1 cellular context compared by ENCODE assay signal in the genomic region with DNA sequence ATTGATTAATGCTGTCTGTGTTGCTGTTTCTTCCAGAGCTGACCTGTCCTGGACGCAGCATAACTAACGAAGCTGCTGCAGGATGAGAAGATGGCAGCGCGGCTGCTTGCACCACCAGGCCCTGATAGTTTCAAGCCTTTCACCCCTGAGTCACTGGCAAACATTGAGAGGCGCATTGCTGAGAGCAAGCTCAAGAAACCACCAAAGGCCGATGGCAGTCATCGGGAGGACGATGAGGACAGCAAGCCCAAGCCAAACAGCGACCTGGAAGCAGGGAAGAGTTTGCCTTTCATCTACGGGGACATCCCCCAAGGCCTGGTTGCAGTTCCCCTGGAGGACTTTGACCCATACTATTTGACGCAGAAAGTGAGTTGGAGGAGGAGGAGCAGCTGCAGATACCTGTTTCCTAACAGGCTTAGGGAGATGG.
TF ChIP-seq lines count a peak whose summit lies in the region.

No MANE protein-coding gene starts in this region.

TF ChIP-seq in HepG2, 621 proteins besides CTCF, POLR2A, EP300 and RAD21 (continued from another document and continues in another):
- TF ChIP-seq, protein P1, sequence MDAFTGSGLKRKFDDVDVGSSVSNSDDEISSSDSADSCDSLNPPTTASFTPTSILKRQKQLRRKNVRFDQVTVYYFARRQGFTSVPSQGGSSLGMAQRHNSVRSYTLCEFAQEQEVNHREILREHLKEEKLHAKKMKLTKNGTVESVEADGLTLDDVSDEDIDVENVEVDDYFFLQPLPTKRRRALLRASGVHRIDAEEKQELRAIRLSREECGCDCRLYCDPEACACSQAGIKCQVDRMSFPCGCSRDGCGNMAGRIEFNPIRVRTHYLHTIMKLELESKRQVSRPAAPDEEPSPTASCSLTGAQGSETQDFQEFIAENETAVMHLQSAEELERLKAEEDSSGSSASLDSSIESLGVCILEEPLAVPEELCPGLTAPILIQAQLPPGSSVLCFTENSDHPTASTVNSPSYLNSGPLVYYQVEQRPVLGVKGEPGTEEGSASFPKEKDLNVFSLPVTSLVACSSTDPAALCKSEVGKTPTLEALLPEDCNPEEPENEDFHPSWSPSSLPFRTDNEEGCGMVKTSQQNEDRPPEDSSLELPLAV (CRISPR knock-in tag; conservative IDR thresholded peaks at IDR 0.05; ENCODE audit: low read depth) = no peak
- TF ChIP-seq HES4 (CRISPR knock-in tag; IDR thresholded peaks at IDR 0.05; ENCODE audit: borderline replicate concordance) = no peak
- TF ChIP-seq RXRA (CRISPR knock-in tag; IDR thresholded peaks at IDR 0.05) = peak; percentile 36; the same call in 1 of the 2 replicates
- peak; percentile 13; the same call in 1 of the 2 replicates for TF ChIP-seq PITX1 (CRISPR knock-in tag; IDR thresholded peaks at IDR 0.05)
- no peak for TF ChIP-seq FOXP1 (IDR thresholded peaks at IDR 0.05)
- TF ChIP-seq FOXP1 (CRISPR knock-in tag; IDR thresholded peaks at IDR 0.05) = peak; percentile 8; the same call in 1 of the 2 replicates
- peak; percentile 93 for TF ChIP-seq HNF4A (CRISPR knock-in tag; IDR thresholded peaks at IDR 0.05)
- TF ChIP-seq SP5 (CRISPR knock-in tag; IDR thresholded peaks at IDR 0.05; ENCODE audit: borderline replicate concordance, low read depth) = peak; percentile 61; the same call in 1 of the 2 replicates
- TF ChIP-seq GATAD2A (CRISPR knock-in tag; IDR thresholded peaks at IDR 0.05) = peak; percentile 63
- TF ChIP-seq HIVEP1 (CRISPR knock-in tag; IDR thresholded peaks at IDR 0.05) = peak; percentile 84
- peak; percentile 38; the same call in 1 of the 2 replicates for TF ChIP-seq HDAC1 (CRISPR knock-in tag; IDR thresholded peaks at IDR 0.05)
- TF ChIP-seq, protein P2, sequence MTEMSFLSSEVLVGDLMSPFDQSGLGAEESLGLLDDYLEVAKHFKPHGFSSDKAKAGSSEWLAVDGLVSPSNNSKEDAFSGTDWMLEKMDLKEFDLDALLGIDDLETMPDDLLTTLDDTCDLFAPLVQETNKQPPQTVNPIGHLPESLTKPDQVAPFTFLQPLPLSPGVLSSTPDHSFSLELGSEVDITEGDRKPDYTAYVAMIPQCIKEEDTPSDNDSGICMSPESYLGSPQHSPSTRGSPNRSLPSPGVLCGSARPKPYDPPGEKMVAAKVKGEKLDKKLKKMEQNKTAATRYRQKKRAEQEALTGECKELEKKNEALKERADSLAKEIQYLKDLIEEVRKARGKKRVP (CRISPR knock-in tag; IDR thresholded peaks at IDR 0.05) = peak in 1 of 2 experiments; percentile 43; a peak in 1 of 4 replicates
- TF ChIP-seq, protein P3, sequence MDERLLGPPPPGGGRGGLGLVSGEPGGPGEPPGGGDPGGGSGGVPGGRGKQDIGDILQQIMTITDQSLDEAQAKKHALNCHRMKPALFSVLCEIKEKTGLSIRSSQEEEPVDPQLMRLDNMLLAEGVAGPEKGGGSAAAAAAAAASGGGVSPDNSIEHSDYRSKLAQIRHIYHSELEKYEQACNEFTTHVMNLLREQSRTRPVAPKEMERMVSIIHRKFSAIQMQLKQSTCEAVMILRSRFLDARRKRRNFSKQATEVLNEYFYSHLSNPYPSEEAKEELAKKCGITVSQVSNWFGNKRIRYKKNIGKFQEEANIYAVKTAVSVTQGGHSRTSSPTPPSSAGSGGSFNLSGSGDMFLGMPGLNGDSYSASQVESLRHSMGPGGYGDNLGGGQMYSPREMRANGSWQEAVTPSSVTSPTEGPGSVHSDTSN (CRISPR knock-in tag; IDR thresholded peaks at IDR 0.05) = no peak
- TF ChIP-seq, protein P4, sequence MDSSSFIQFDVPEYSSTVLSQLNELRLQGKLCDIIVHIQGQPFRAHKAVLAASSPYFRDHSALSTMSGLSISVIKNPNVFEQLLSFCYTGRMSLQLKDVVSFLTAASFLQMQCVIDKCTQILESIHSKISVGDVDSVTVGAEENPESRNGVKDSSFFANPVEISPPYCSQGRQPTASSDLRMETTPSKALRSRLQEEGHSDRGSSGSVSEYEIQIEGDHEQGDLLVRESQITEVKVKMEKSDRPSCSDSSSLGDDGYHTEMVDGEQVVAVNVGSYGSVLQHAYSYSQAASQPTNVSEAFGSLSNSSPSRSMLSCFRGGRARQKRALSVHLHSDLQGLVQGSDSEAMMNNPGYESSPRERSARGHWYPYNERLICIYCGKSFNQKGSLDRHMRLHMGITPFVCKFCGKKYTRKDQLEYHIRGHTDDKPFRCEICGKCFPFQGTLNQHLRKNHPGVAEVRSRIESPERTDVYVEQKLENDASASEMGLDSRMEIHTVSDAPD (CRISPR knock-in tag; IDR thresholded peaks at IDR 0.05) = no peak
- TF ChIP-seq, protein P5, sequence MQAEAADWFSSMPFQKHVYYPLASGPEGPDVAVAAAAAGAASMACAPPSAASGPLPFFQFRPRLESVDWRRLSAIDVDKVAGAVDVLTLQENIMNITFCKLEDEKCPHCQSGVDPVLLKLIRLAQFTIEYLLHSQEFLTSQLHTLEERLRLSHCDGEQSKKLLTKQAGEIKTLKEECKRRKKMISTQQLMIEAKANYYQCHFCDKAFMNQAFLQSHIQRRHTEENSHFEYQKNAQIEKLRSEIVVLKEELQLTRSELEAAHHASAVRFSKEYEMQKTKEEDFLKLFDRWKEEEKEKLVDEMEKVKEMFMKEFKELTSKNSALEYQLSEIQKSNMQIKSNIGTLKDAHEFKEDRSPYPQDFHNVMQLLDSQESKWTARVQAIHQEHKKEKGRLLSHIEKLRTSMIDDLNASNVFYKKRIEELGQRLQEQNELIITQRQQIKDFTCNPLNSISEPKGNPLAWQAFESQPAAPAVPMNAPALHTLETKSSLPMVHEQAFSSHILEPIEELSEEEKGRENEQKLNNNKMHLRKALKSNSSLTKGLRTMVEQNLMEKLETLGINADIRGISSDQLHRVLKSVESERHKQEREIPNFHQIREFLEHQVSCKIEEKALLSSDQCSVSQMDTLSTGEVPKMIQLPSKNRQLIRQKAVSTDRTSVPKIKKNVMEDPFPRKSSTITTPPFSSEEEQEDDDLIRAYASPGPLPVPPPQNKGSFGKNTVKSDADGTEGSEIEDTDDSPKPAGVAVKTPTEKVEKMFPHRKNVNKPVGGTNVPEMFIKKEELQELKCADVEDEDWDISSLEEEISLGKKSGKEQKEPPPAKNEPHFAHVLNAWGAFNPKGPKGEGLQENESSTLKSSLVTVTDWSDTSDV (CRISPR knock-in tag; IDR thresholded peaks at IDR 0.05) = no peak
- TF ChIP-seq ZNF263 (CRISPR knock-in tag; IDR thresholded peaks at IDR 0.05) = peak; percentile 93
- TF ChIP-seq NONO (IDR thresholded peaks at IDR 0.05) = no peak
- TF ChIP-seq NONO (CRISPR knock-in tag; conservative IDR thresholded peaks at IDR 0.05) = 0 out of 2 replicates have a peak, but pooled peaks have one; percentile 25
- TF ChIP-seq, protein P6, sequence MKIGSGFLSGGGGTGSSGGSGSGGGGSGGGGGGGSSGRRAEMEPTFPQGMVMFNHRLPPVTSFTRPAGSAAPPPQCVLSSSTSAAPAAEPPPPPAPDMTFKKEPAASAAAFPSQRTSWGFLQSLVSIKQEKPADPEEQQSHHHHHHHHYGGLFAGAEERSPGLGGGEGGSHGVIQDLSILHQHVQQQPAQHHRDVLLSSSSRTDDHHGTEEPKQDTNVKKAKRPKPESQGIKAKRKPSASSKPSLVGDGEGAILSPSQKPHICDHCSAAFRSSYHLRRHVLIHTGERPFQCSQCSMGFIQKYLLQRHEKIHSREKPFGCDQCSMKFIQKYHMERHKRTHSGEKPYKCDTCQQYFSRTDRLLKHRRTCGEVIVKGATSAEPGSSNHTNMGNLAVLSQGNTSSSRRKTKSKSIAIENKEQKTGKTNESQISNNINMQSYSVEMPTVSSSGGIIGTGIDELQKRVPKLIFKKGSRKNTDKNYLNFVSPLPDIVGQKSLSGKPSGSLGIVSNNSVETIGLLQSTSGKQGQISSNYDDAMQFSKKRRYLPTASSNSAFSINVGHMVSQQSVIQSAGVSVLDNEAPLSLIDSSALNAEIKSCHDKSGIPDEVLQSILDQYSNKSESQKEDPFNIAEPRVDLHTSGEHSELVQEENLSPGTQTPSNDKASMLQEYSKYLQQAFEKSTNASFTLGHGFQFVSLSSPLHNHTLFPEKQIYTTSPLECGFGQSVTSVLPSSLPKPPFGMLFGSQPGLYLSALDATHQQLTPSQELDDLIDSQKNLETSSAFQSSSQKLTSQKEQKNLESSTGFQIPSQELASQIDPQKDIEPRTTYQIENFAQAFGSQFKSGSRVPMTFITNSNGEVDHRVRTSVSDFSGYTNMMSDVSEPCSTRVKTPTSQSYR (CRISPR knock-in tag; IDR thresholded peaks at IDR 0.05; ENCODE audit: borderline replicate concordance) = peak; percentile 78; the same call in 1 of the 2 replicates
- no peak for TF ChIP-seq ZNF296 (CRISPR knock-in tag; conservative IDR thresholded peaks at IDR 0.05)
- 0 out of 2 replicates have a peak, but pooled peaks have one; percentile 17 for TF ChIP-seq POGZ (CRISPR knock-in tag; IDR thresholded peaks at IDR 0.05)
- peak; percentile 56 for TF ChIP-seq YY1 (IDR thresholded peaks at IDR 0.05; ENCODE audit: insufficient read depth, insufficient replicate concordance, low read depth, low read length)
- TF ChIP-seq, protein P7, sequence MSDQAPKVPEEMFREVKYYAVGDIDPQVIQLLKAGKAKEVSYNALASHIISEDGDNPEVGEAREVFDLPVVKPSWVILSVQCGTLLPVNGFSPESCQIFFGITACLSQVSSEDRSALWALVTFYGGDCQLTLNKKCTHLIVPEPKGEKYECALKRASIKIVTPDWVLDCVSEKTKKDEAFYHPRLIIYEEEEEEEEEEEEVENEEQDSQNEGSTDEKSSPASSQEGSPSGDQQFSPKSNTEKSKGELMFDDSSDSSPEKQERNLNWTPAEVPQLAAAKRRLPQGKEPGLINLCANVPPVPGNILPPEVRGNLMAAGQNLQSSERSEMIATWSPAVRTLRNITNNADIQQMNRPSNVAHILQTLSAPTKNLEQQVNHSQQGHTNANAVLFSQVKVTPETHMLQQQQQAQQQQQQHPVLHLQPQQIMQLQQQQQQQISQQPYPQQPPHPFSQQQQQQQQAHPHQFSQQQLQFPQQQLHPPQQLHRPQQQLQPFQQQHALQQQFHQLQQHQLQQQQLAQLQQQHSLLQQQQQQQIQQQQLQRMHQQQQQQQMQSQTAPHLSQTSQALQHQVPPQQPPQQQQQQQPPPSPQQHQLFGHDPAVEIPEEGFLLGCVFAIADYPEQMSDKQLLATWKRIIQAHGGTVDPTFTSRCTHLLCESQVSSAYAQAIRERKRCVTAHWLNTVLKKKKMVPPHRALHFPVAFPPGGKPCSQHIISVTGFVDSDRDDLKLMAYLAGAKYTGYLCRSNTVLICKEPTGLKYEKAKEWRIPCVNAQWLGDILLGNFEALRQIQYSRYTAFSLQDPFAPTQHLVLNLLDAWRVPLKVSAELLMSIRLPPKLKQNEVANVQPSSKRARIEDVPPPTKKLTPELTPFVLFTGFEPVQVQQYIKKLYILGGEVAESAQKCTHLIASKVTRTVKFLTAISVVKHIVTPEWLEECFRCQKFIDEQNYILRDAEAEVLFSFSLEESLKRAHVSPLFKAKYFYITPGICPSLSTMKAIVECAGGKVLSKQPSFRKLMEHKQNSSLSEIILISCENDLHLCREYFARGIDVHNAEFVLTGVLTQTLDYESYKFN (CRISPR knock-in tag; conservative IDR thresholded peaks at IDR 0.05) = peak; percentile 57; the same call in 1 of the 2 replicates
- TF ChIP-seq RARA (CRISPR knock-in tag; IDR thresholded peaks at IDR 0.05) = 0 out of 2 replicates have a peak, but pooled peaks have one; percentile 21
- TF ChIP-seq, protein P8, sequence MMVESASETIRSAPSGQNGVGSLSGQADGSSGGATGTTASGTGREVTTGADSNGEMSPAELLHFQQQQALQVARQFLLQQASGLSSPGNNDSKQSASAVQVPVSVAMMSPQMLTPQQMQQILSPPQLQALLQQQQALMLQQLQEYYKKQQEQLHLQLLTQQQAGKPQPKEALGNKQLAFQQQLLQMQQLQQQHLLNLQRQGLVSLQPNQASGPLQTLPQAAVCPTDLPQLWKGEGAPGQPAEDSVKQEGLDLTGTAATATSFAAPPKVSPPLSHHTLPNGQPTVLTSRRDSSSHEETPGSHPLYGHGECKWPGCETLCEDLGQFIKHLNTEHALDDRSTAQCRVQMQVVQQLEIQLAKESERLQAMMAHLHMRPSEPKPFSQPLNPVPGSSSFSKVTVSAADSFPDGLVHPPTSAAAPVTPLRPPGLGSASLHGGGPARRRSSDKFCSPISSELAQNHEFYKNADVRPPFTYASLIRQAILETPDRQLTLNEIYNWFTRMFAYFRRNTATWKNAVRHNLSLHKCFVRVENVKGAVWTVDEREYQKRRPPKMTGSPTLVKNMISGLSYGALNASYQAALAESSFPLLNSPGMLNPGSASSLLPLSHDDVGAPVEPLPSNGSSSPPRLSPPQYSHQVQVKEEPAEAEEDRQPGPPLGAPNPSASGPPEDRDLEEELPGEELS (CRISPR knock-in tag; IDR thresholded peaks at IDR 0.05) = peak; percentile 50; the same call in 1 of the 2 replicates
- peak; percentile 53; the same call in 1 of the 2 replicates for TF ChIP-seq TARDBP (CRISPR knock-in tag; IDR thresholded peaks at IDR 0.05)
- 0 out of 2 replicates have a peak, but pooled peaks have one; percentile 34 for TF ChIP-seq ZNF615 (CRISPR knock-in tag; IDR thresholded peaks at IDR 0.05; ENCODE audit: borderline replicate concordance)
- peak; percentile 47; the same call in 1 of the 2 replicates for TF ChIP-seq HMG20A (CRISPR knock-in tag; IDR thresholded peaks at IDR 0.05; ENCODE audit: borderline replicate concordance)
- TF ChIP-seq, protein P9, sequence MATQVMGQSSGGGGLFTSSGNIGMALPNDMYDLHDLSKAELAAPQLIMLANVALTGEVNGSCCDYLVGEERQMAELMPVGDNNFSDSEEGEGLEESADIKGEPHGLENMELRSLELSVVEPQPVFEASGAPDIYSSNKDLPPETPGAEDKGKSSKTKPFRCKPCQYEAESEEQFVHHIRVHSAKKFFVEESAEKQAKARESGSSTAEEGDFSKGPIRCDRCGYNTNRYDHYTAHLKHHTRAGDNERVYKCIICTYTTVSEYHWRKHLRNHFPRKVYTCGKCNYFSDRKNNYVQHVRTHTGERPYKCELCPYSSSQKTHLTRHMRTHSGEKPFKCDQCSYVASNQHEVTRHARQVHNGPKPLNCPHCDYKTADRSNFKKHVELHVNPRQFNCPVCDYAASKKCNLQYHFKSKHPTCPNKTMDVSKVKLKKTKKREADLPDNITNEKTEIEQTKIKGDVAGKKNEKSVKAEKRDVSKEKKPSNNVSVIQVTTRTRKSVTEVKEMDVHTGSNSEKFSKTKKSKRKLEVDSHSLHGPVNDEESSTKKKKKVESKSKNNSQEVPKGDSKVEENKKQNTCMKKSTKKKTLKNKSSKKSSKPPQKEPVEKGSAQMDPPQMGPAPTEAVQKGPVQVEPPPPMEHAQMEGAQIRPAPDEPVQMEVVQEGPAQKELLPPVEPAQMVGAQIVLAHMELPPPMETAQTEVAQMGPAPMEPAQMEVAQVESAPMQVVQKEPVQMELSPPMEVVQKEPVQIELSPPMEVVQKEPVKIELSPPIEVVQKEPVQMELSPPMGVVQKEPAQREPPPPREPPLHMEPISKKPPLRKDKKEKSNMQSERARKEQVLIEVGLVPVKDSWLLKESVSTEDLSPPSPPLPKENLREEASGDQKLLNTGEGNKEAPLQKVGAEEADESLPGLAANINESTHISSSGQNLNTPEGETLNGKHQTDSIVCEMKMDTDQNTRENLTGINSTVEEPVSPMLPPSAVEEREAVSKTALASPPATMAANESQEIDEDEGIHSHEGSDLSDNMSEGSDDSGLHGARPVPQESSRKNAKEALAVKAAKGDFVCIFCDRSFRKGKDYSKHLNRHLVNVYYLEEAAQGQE (IDR thresholded peaks at IDR 0.05; ENCODE audit: borderline replicate concordance in 1 of 2, low read depth in 1 of 2, low read length in 2 of 2) = 0 out of 4 replicates have a peak, but pooled peaks of 1 of the 2 experiments have one; percentile 15
- TF ChIP-seq ELF4 (CRISPR knock-in tag; IDR thresholded peaks at IDR 0.05; ENCODE audit: borderline replicate concordance) = no peak
- TF ChIP-seq KLF16 (CRISPR knock-in tag; IDR thresholded peaks at IDR 0.05) = 0 out of 4 replicates have a peak, but pooled peaks of 1 of the 2 experiments have one; percentile 52
- TF ChIP-seq ZNF292 (CRISPR knock-in tag; IDR thresholded peaks at IDR 0.05; ENCODE audit: borderline replicate concordance, low read depth) = peak; percentile 92; the same call in 1 of the 2 replicates
- peak; percentile 84 for TF ChIP-seq ZNF644 (CRISPR knock-in tag; IDR thresholded peaks at IDR 0.05; ENCODE audit: low read depth)
- peak; percentile 12; the same call in 1 of the 2 replicates for TF ChIP-seq SOX5 (CRISPR knock-in tag; IDR thresholded peaks at IDR 0.05; ENCODE audit: borderline replicate concordance)
- no peak for TF ChIP-seq ZNF879 (CRISPR knock-in tag; IDR thresholded peaks at IDR 0.05)
